8 cellular contexts compared by ENCODE assay signal in the genomic region with DNA sequence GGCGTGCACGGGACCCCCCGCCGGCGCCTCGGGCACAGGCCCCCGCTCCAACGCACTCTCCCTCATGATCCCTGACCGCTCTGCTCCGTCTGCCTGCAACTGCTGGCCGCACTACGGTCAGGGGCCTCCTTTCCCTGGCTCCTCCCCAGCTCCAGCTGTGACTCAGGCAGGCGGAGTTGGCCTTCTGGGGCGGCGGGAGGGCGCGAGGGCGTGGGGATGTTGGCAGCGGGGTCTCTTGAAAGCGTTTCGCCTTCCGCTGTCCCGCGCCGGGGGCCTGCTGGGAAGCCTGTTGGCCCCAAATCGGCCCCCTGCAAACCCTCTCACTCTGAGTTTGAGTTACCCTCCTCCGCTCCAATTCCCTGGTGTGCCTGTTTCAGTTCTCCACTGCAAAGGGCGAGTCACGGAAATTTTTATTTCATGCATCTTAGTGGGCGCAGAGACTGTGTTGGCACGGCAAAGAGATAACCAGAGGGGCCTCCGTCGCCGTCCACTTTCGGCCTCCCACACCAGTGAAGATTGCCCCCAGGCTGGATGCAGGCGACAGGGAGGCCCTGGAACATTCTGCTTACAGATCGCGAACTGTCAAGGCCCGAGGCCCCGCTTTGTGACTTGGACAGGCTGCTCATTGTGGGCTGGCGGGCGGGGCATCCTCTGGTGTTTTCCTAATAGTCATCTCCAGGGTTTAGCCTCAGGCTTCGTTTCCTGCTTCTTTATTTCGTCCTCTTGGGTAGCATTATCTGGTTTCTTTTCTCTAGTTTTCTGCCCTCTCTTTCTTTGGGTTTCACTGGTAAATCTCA. TPM values are rescaled to one million over a fixed set of nuclear protein-coding genes. Genes with fewer than 3 reads are reported as not detected.
DNase-seq lines count a peak whose midpoint lies in the region; ATAC-seq and TF ChIP-seq lines count a peak whose summit lies in the region.

A gene with protein sequence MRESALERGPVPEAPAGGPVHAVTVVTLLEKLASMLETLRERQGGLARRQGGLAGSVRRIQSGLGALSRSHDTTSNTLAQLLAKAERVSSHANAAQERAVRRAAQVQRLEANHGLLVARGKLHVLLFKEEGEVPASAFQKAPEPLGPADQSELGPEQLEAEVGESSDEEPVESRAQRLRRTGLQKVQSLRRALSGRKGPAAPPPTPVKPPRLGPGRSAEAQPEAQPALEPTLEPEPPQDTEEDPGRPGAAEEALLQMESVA (minus strand): TSS at position 91 of the 797 bp plus-strand sequence. CDS start 25 bp downstream, at position 66.

- H3K9ac ChIP-seq in iPS-20b (ENCODE audit: low read depth, low read length) = peak within 1 kb of the TSS; percentile 85

- H3K4me1 ChIP-seq in Panc1 (ENCODE audit: control insufficient read depth, insufficient read depth, low read length) (peaks cover 15% of the 10 kb centered on the region), iPS-20b (ENCODE audit: insufficient read depth, low read length) (peaks cover 38% of the 10 kb centered on the region)

- H3K36me3 ChIP-seq in Panc1 (ENCODE audit: control insufficient read depth, insufficient read depth, low read length) (no peaks in the 10 kb centered on the region), iPS-20b (ENCODE audit: insufficient read depth, low read depth, low read length) (no peaks in the 10 kb centered on the region)

- no peak for TF ChIP-seq CTCF in Panc1 (IDR thresholded peaks at IDR 0.05)

- no peaks in the 10 kb centered on the region for H3K9me3 ChIP-seq in Panc1 (ENCODE audit: control insufficient read depth, insufficient read depth, low read depth, low read length)
- H3K9me3 ChIP-seq in iPS-20b (ENCODE audit: insufficient read depth, low read depth, low read length) = no peaks in the 10 kb centered on the region

- in situ Hi-C loops in Panc1 (cut with HindIII; ENCODE audit: low pct_unique_long_range_greater_than_20kb, low sequenced_read_pairs) = no loop called here

- POLR2A ChIA-PET in Panc1 (lab: Charles Lee) = interaction anchor here (0.6 to 0.7 kb wide), 3 partner anchors 155 to 732 kb away, joined by 4 to 7 read pairs (median 5); no protein-coding TSS in a partner anchor

- intact Hi-C loops in Panc1 (cut with micrococcal nuclease; ENCODE audit: unreplicated experiment) = no loop called here

- BruUV-seq in Panc1 (replicated peaks; lab: Mats Ljungman, UMichigan) = no TSS peak

- no peaks in the 10 kb centered on the region for H3K27me3 ChIP-seq in Panc1 (ENCODE audit: control insufficient read depth, insufficient read depth, low read length)
- H3K27me3 ChIP-seq in iPS-20b (ENCODE audit: insufficient read depth, low read length) = peaks cover 15% of the 10 kb centered on the region; the same call in 1 of the 2 replicates

- ATAC-seq in Panc1 = peak; percentile 77

- H3K4me3 ChIP-seq in Panc1 (ENCODE audit: low read depth in 2 of 2, low read length in 2 of 2) (peak within 1 kb of the TSS; percentile 50 to 85), iPS-20b (ENCODE audit: low read length) (peak within 1 kb of the TSS; percentile 80)

- H3K27ac ChIP-seq in Panc1 (ENCODE audit: low read length) = peak within 1 kb of the TSS; percentile 88
- H3K27ac ChIP-seq in iPS-20b (ENCODE audit: low read length) = peak within 1 kb of the TSS; percentile 72

- DNase-seq in EL = peak; percentile 91
- peak; percentile 55 for DNase-seq in GOT3 (lab: John Stamatoyannopoulos, UW)
- DNase-seq in Panc1 (ENCODE audit: low read depth, low spot score) = no peak
- DNase-seq in brain pericyte (ENCODE audit: low read depth, low spot score) = peak; percentile 76
- DNase-seq in stimulated activated CD4-positive, alpha-beta T cell treated with anti-CD3 and anti-CD28 coated beads, Interleukin-12 subunit alpha, Interleukin-12 subunit beta, amount 100 ng/mL, for 48 hours (ENCODE audit: low read depth in 2 of 3, low spot score in 1 of 3) = peak; percentile 69 to 85 (median 82)
- no peak for DNase-seq in NCI-H2196 treated with DMSO at 0.1 percent for 48 hours (lab: John Stamatoyannopoulos, UW; ENCODE audit: unreplicated experiment)
- DNase-seq in HuH-7 (ENCODE audit: low spot score) = no peak

- CTCF ChIA-PET in Panc1 (lab: Charles Lee) = interaction anchor here (0.5 to 1.5 kb wide), 4 partner anchors 24 to 329 kb away, joined by 3 to 4 read pairs (median 3); no protein-coding TSS in a partner anchor

RNA-seq across cellular contexts. Expression of the gene that starts here (rescaled TPM):
- 31.1 TPM for total RNA-seq in Panc1 (2021; ENCODE audit: unreplicated experiment)
- 26.7 TPM for polyA plus RNA-seq in Panc1 (2012; ENCODE audit: insufficient read length)

Comparison
In these comparisons a context has a peak if more than half of its experiments do, and no peak if none do; other contexts are left out.
1. DNase-seq: peak in EL (single experiment), GOT3 (single experiment), brain pericyte (single experiment) and stimulated activated CD4-positive, alpha-beta T cell treated with anti-CD3 and anti-CD28 coated beads, Interleukin-12 subunit alpha, Interleukin-12 subunit beta, amount 100 ng/mL, for 48 hours (3 of 3); none in Panc1 (single experiment), NCI-H2196 treated with DMSO at 0.1 percent for 48 hours (single experiment) and HuH-7 (single experiment).